1 cellular context compared by ENCODE assay signal in the genomic region with DNA sequence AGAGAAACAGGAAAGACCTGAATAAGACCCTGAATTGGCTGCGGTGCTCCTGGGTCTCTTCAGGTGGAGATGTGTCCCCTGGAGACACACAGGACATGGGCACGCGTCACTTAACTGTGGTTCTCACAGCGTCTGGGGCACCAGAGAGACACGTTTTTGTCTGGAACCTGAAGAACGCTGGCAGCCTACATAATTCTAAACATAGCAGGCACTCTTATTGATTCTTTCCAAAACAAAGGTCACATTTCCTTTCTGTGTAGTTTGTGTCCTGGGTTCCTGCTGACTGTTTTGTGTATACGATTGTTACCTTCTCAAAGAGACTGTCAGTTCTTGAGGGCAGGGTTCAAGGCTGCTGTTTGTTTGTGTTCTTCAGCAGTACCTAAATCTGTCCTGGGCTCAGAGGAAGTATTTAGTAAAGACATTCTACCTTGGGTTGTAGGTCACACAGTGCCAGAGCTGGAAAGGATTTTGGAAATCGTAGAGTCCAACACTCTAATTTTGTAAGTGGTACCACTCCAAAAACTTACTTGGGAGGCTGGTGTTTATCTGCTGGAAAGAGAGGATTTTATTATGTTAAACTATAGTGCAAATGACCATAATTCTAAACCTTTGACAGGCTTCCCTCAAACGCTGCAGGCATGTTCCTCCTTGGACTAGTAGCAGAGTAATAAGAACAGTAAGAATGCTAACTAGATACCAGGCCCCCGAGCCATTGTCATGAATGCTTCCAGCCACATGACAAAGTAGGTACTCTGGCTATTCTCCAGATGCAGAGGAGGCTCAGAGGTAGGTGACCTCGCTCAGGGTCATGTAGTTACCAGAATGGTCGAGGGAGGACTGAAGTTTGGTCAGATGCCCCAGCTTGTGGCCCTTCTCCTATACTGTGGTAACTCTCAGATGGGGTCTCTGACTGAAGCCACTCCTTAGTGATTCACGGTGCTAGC.
TF ChIP-seq lines count a peak whose summit lies in the region.

No MANE protein-coding gene starts in this region.

TF ChIP-seq in HepG2, 621 proteins besides CTCF, POLR2A, EP300 and RAD21 (continued from another document and continues in another):
- TF ChIP-seq, protein P1, sequence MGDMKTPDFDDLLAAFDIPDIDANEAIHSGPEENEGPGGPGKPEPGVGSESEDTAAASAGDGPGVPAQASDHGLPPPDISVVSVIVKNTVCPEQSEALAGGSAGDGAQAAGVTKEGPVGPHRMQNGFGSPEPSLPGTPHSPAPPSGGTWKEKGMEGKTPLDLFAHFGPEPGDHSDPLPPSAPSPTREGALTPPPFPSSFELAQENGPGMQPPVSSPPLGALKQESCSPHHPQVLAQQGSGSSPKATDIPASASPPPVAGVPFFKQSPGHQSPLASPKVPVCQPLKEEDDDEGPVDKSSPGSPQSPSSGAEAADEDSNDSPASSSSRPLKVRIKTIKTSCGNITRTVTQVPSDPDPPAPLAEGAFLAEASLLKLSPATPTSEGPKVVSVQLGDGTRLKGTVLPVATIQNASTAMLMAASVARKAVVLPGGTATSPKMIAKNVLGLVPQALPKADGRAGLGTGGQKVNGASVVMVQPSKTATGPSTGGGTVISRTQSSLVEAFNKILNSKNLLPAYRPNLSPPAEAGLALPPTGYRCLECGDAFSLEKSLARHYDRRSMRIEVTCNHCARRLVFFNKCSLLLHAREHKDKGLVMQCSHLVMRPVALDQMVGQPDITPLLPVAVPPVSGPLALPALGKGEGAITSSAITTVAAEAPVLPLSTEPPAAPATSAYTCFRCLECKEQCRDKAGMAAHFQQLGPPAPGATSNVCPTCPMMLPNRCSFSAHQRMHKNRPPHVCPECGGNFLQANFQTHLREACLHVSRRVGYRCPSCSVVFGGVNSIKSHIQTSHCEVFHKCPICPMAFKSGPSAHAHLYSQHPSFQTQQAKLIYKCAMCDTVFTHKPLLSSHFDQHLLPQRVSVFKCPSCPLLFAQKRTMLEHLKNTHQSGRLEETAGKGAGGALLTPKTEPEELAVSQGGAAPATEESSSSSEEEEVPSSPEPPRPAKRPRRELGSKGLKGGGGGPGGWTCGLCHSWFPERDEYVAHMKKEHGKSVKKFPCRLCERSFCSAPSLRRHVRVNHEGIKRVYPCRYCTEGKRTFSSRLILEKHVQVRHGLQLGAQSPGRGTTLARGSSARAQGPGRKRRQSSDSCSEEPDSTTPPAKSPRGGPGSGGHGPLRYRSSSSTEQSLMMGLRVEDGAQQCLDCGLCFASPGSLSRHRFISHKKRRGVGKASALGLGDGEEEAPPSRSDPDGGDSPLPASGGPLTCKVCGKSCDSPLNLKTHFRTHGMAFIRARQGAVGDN (CRISPR knock-in tag; IDR thresholded peaks at IDR 0.05): peak; percentile 23; the same call in 1 of the 2 replicates
- TF ChIP-seq ZNF263 (CRISPR knock-in tag; IDR thresholded peaks at IDR 0.05) (0 out of 2 replicates have a peak, but pooled peaks have one; percentile 16), REPIN1 (CRISPR knock-in tag; IDR thresholded peaks at IDR 0.05; ENCODE audit: borderline replicate concordance, low read depth) (peak; percentile 16; the same call in 1 of the 2 replicates), ZNF335 (CRISPR knock-in tag; IDR thresholded peaks at IDR 0.05) (0 out of 2 replicates have a peak, but pooled peaks have one; percentile 42), HDAC1 (CRISPR knock-in tag; IDR thresholded peaks at IDR 0.05) (peak; percentile 91), ZFYVE20 (CRISPR knock-in tag; IDR thresholded peaks at IDR 0.05; ENCODE audit: borderline replicate concordance, low read depth) (no peak), NCOA2 (CRISPR knock-in tag; IDR thresholded peaks at IDR 0.05) (peak; percentile 94), NFKBIZ (CRISPR knock-in tag; IDR thresholded peaks at IDR 0.05) (no peak), HES4 (CRISPR knock-in tag; IDR thresholded peaks at IDR 0.05; ENCODE audit: borderline replicate concordance) (no peak), GATA4 (IDR thresholded peaks at IDR 0.05; ENCODE audit: borderline replicate concordance, low read depth) (0 out of 2 replicates have a peak, but pooled peaks have one; percentile 59), CHD2 (IDR thresholded peaks at IDR 0.05; ENCODE audit: low read depth, low read length) (no peak), THYN1 (CRISPR knock-in tag; IDR thresholded peaks at IDR 0.05; ENCODE audit: borderline replicate concordance, low read depth) (no peak), HMGA1 (CRISPR knock-in tag; conservative IDR thresholded peaks at IDR 0.05) (no peak), ZNF619 (CRISPR knock-in tag; IDR thresholded peaks at IDR 0.05) (no peak), ZNF788 (CRISPR knock-in tag; IDR thresholded peaks at IDR 0.05; ENCODE audit: borderline replicate concordance) (0 out of 2 replicates have a peak, but pooled peaks have one; percentile 56), NFIC (IDR thresholded peaks at IDR 0.05; ENCODE audit: low read length) (peak; percentile 92), ZFP1 (CRISPR knock-in tag; IDR thresholded peaks at IDR 0.05) (peak; percentile 88; the same call in 1 of the 2 replicates), MED1 (CRISPR knock-in tag; IDR thresholded peaks at IDR 0.05) (peak; percentile 93), ZNF138 (CRISPR knock-in tag; IDR thresholded peaks at IDR 0.05; ENCODE audit: low read depth) (no peak), KDM2A (CRISPR knock-in tag; IDR thresholded peaks at IDR 0.05; ENCODE audit: borderline replicate concordance, low read depth) (no peak), ELF4 (CRISPR knock-in tag; IDR thresholded peaks at IDR 0.05; ENCODE audit: borderline replicate concordance) (0 out of 2 replicates have a peak, but pooled peaks have one; percentile 4), ETV5 (CRISPR knock-in tag; IDR thresholded peaks at IDR 0.05; ENCODE audit: borderline replicate concordance) (peak; percentile 86), GATAD2A (CRISPR knock-in tag; IDR thresholded peaks at IDR 0.05) (peak; percentile 99), ATF1 (CRISPR knock-in tag; IDR thresholded peaks at IDR 0.05) (0 out of 2 replicates have a peak, but pooled peaks have one; percentile 39), TEAD3 (CRISPR knock-in tag; optimal IDR thresholded peaks at IDR 0.05; ENCODE audit: borderline replicate concordance) (peak; percentile 84), ZNF720 (CRISPR knock-in tag; IDR thresholded peaks at IDR 0.05) (no peak), ZMYM2 (CRISPR knock-in tag; IDR thresholded peaks at IDR 0.05) (peak; percentile 35; the same call in 1 of the 2 replicates), SP5 (CRISPR knock-in tag; IDR thresholded peaks at IDR 0.05; ENCODE audit: borderline replicate concordance, low read depth) (0 out of 2 replicates have a peak, but pooled peaks have one; percentile 59), BCL6 (CRISPR knock-in tag; IDR thresholded peaks at IDR 0.05) (peak; percentile 92), SYNCRIP (IDR thresholded peaks at IDR 0.05; ENCODE audit: insufficient read depth, low read depth, low read length) (no peak), SOX13 (IDR thresholded peaks at IDR 0.05) (peak; percentile 87; the same call in 1 of the 2 replicates), SOX13 (CRISPR knock-in tag; conservative IDR thresholded peaks at IDR 0.05 in 1 of 2, IDR thresholded peaks at IDR 0.05 in 1 of 2) (peak in 1 of 2 experiments; percentile 98; a peak in 2 of 4 replicates)
- TF ChIP-seq, protein P2, sequence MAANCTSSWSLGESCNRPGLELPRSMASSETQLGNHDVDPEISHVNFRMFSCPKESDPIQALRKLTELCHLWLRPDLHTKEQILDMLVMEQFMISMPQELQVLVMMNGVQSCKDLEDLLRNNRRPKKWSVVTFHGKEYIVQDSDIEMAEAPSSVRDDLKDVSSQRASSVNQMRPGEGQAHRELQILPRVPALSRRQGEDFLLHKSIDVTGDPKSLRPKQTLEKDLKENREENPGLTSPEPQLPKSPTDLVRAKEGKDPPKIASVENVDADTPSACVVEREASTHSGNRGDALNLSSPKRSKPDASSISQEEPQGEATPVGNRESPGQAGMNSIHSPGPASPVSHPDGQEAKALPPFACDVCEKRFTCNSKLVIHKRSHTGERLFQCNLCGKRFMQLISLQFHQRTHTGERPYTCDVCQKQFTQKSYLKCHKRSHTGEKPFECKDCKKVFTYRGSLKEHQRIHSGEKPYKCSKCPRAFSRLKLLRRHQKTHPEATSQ (CRISPR knock-in tag; IDR thresholded peaks at IDR 0.05; ENCODE audit: borderline replicate concordance): no peak
- TF ChIP-seq, protein P3, sequence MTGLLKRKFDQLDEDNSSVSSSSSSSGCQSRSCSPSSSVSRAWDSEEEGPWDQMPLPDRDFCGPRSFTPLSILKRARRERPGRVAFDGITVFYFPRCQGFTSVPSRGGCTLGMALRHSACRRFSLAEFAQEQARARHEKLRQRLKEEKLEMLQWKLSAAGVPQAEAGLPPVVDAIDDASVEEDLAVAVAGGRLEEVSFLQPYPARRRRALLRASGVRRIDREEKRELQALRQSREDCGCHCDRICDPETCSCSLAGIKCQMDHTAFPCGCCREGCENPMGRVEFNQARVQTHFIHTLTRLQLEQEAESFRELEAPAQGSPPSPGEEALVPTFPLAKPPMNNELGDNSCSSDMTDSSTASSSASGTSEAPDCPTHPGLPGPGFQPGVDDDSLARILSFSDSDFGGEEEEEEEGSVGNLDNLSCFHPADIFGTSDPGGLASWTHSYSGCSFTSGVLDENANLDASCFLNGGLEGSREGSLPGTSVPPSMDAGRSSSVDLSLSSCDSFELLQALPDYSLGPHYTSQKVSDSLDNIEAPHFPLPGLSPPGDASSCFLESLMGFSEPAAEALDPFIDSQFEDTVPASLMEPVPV (CRISPR knock-in tag; IDR thresholded peaks at IDR 0.05): no peak
- TF ChIP-seq, protein P4, sequence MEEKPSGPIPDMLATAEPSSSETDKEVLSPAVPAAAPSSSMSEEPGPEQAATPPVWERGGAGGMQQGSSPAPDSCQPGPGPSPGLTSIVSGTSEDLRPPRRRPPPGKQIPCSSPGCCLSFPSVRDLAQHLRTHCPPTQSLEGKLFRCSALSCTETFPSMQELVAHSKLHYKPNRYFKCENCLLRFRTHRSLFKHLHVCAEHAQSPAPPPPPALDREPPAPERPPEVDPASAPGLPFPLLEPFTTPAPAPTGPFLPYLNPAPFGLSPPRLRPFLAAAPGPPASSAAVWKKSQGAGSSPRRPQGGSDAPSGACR (CRISPR knock-in tag; IDR thresholded peaks at IDR 0.05): peak; percentile 42; the same call in 1 of the 2 replicates
- TF ChIP-seq, protein P5, sequence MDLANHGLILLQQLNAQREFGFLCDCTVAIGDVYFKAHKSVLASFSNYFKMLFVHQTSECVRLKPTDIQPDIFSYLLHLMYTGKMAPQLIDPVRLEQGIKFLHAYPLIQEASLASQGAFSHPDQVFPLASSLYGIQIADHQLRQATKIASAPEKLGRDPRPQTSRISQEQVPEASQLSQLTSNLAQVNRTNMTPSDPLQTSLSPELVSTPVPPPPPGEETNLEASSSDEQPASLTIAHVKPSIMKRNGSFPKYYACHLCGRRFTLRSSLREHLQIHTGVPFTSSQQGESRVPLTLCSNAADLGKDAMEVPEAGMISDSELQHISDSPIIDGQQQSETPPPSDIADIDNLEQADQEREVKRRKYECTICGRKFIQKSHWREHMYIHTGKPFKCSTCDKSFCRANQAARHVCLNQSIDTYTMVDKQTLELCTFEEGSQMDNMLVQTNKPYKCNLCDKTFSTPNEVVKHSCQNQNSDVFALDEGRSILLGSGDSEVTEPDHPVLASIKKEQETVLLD (CRISPR knock-in tag; IDR thresholded peaks at IDR 0.05; ENCODE audit: low read depth): no peak
- TF ChIP-seq, protein P6, sequence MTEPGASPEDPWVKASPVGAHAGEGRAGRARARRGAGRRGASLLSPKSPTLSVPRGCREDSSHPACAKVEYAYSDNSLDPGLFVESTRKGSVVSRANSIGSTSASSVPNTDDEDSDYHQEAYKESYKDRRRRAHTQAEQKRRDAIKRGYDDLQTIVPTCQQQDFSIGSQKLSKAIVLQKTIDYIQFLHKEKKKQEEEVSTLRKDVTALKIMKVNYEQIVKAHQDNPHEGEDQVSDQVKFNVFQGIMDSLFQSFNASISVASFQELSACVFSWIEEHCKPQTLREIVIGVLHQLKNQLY (CRISPR knock-in tag; IDR thresholded peaks at IDR 0.05): peak; percentile 66
- TF ChIP-seq, protein P7, sequence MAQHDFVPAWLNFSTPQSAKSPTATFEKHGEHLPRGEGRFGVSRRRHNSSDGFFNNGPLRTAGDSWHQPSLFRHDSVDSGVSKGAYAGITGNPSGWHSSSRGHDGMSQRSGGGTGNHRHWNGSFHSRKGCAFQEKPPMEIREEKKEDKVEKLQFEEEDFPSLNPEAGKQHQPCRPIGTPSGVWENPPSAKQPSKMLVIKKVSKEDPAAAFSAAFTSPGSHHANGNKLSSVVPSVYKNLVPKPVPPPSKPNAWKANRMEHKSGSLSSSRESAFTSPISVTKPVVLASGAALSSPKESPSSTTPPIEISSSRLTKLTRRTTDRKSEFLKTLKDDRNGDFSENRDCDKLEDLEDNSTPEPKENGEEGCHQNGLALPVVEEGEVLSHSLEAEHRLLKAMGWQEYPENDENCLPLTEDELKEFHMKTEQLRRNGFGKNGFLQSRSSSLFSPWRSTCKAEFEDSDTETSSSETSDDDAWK (CRISPR knock-in tag; IDR thresholded peaks at IDR 0.05): no peak
- TF ChIP-seq, protein P8, sequence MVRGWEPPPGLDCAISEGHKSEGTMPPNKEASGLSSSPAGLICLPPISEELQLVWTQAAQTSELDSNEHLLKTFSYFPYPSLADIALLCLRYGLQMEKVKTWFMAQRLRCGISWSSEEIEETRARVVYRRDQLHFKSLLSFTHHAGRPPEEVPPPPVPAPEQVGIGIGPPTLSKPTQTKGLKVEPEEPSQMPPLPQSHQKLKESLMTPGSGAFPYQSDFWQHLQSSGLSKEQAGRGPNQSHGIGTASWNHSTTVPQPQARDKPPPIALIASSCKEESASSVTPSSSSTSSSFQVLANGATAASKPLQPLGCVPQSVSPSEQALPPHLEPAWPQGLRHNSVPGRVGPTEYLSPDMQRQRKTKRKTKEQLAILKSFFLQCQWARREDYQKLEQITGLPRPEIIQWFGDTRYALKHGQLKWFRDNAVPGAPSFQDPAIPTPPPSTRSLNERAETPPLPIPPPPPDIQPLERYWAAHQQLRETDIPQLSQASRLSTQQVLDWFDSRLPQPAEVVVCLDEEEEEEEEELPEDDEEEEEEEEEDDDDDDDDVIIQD (CRISPR knock-in tag; IDR thresholded peaks at IDR 0.05; ENCODE audit: low read depth): peak; percentile 83
- TF ChIP-seq, protein P9, sequence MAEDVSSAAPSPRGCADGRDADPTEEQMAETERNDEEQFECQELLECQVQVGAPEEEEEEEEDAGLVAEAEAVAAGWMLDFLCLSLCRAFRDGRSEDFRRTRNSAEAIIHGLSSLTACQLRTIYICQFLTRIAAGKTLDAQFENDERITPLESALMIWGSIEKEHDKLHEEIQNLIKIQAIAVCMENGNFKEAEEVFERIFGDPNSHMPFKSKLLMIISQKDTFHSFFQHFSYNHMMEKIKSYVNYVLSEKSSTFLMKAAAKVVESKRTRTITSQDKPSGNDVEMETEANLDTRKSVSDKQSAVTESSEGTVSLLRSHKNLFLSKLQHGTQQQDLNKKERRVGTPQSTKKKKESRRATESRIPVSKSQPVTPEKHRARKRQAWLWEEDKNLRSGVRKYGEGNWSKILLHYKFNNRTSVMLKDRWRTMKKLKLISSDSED (CRISPR knock-in tag; IDR thresholded peaks at IDR 0.05): no peak
- TF ChIP-seq, protein P10, sequence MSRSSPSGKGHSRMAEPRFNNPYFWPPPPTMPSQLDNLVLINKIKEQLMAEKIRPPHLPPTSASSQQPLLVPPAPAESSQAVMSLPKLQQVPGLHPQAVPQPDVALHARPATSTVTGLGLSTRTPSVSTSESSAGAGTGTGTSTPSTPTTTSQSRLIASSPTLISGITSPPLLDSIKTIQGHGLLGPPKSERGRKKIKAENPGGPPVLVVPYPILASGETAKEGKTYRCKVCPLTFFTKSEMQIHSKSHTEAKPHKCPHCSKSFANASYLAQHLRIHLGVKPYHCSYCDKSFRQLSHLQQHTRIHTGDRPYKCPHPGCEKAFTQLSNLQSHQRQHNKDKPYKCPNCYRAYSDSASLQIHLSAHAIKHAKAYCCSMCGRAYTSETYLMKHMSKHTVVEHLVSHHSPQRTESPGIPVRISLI (CRISPR knock-in tag; IDR thresholded peaks at IDR 0.05; ENCODE audit: borderline replicate concordance): peak; percentile 26; the same call in 1 of the 2 replicates
